ENCODE assay signal across 21 cellular contexts in genomic region chr3:67601385-67601784, GRCh38. TPM values are rescaled to one million over a fixed set of nuclear protein-coding genes. Genes with fewer than 3 reads are reported as not detected.
DNase-seq lines count a peak whose midpoint lies in the region; ATAC-seq and TF ChIP-seq lines count a peak whose summit lies in the region.
"Had no signal": no experiment of that assay in that cellular context is flagged by ENCODE, and none has a peak within 500 bp of the region (broad histone marks: within the 10 kb centered on the region; RNA-seq: fewer than 3 reads in every experiment).

No MANE protein-coding gene starts in this region.

- no peak overlapping the region for H3K4me3 Mint-ChIP-seq in CD8-positive, alpha-beta T cell
- H3K4me3 Mint-ChIP-seq in activated naive CD8-positive, alpha-beta T cell treated with anti-CD3 and anti-CD28 coated beads, Interleukin-2, amount 10 ng/mL, durations not matched to agents 7 days and 5 days, result peak overlapping the region; percentile 15
- peak overlapping the region in 8 of 10 donors; percentile 14 to 78 (median 21) for H3K4me3 Mint-ChIP-seq in naive thymus-derived CD4-positive, alpha-beta T cell
- H3K4me3 Mint-ChIP-seq: neural crest cell; stimulated activated effector memory CD8-positive, alpha-beta T cell treated with anti-CD3 and anti-CD28 coated beads, Interleukin-12 subunit alpha, Interleukin-12 subunit beta, amount 100 ng/mL, for 72 hours had no signal

- DNase-seq in CD8-positive, alpha-beta T cell, result no peak
- no peak for DNase-seq in activated naive CD8-positive, alpha-beta T cell treated with anti-CD3 and anti-CD28 coated beads, Interleukin-2, amount 10 ng/mL, durations not matched to agents 7 days and 5 days
- no peak for DNase-seq in naive thymus-derived CD4-positive, alpha-beta T cell
- no peak for DNase-seq in NCI-H2196 (lab: John Stamatoyannopoulos, UW; ENCODE audit: unreplicated experiment)
- DNase-seq: activated CD4-positive, alpha-beta T cell treated with anti-CD3 and anti-CD28 coated beads, Interleukin-2, amount 10 ng/mL, durations not matched to agents 24 days and 14 days; activated gamma-delta T cell treated with Interleukin-2 at 50 U/mL for 16 hours; activated T-cell treated with anti-CD3 and anti-CD28 coated beads for 4 hours; DMS79; islet precursor cell; NCI-H1048; NCI-H187 treated with DMSO at 0.1 percent for 48 hours; NCI-H226; SIG-M5 had no signal

- peak overlapping the region; percentile 26 for H3K27ac ChIP-seq in CD8-positive, alpha-beta T cell (ENCODE audit: low read depth, low read length)
- no peak overlapping the region for H3K27ac ChIP-seq in HEK293 (ENCODE audit: extremely low read depth, low read depth, low read length)
- peak overlapping the region; percentile 59 for H3K27ac ChIP-seq in naive thymus-derived CD4-positive, alpha-beta T cell (ENCODE audit: low read depth, low read length)
- H3K27ac ChIP-seq: KMS-11, prostate gland had no signal

- peaks cover 49% of the 10 kb centered on the region for H3K36me3 Mint-ChIP-seq in CD8-positive, alpha-beta T cell
- peaks cover 58% of the 10 kb centered on the region for H3K36me3 Mint-ChIP-seq in activated naive CD8-positive, alpha-beta T cell treated with anti-CD3 and anti-CD28 coated beads, Interleukin-2, amount 10 ng/mL, durations not matched to agents 7 days and 5 days
- peaks cover 0 to 53% (median 24%) of the 10 kb centered on the region in 5 donors for H3K36me3 Mint-ChIP-seq in naive thymus-derived CD4-positive, alpha-beta T cell

- no peaks in the 10 kb centered on the region for H3K27me3 ChIP-seq in CD8-positive, alpha-beta T cell (ENCODE audit: insufficient read depth, low read length)
- H3K27me3 ChIP-seq in naive thymus-derived CD4-positive, alpha-beta T cell (ENCODE audit: control insufficient read depth in 2 of 2, insufficient read depth in 2 of 2, low read length in 2 of 2), result no peaks in the 10 kb centered on the region

- H3K27ac Mint-ChIP-seq in CD8-positive, alpha-beta T cell, result peak overlapping the region; percentile 33
- peak overlapping the region; percentile 64 for H3K27ac Mint-ChIP-seq in activated naive CD8-positive, alpha-beta T cell treated with anti-CD3 and anti-CD28 coated beads, Interleukin-2, amount 10 ng/mL, durations not matched to agents 7 days and 5 days
- H3K27ac Mint-ChIP-seq in naive thymus-derived CD4-positive, alpha-beta T cell, result peak overlapping the region; percentile 24 to 92 (median 78)
- H3K27ac Mint-ChIP-seq: activated CD4-positive, alpha-beta T cell treated with anti-CD3 and anti-CD28 coated beads, Interleukin-2, amount 10 ng/mL, durations not matched to agents 24 days and 14 days had no signal

- POLR2A ChIA-PET in CD8-positive, alpha-beta T cell (lab: Charles Lee), result interaction anchor here (0.8 kb wide), 1 partner anchor 59 kb away, joined by 3 read pairs; no protein-coding TSS in a partner anchor
- POLR2A ChIA-PET in HEK293 (lab: Yijun Ruan, JAX), result no interaction called here
- POLR2A ChIA-PET in activated naive CD8-positive, alpha-beta T cell treated with anti-CD3 and anti-CD28 coated beads, Interleukin-2, amount 10 ng/mL, durations not matched to agents 7 days and 5 days (lab: Charles Lee), result interaction anchor here (4.3 kb wide), 1 partner anchor 54 kb away, joined by 28 read pairs; the partner anchor contains the start of gene SUCLG2
- POLR2A ChIA-PET in naive thymus-derived CD4-positive, alpha-beta T cell (lab: Charles Lee), result interaction anchor here (0.7 kb wide), 1 partner anchor 456 kb away, joined by 3 read pairs; no protein-coding TSS in a partner anchor

- H3K27me3 Mint-ChIP-seq in CD8-positive, alpha-beta T cell (ENCODE audit: low read depth), result no peaks in the 10 kb centered on the region
- no peaks in the 10 kb centered on the region for H3K27me3 Mint-ChIP-seq in activated naive CD8-positive, alpha-beta T cell treated with anti-CD3 and anti-CD28 coated beads, Interleukin-2, amount 10 ng/mL, durations not matched to agents 7 days and 5 days
- H3K27me3 Mint-ChIP-seq in naive thymus-derived CD4-positive, alpha-beta T cell, result no peaks in the 10 kb centered on the region
- H3K27me3 Mint-ChIP-seq: activated CD4-positive, alpha-beta T cell treated with anti-CD3 and anti-CD28 coated beads, Interleukin-2, amount 10 ng/mL, durations not matched to agents 24 days and 14 days had no signal

- no peaks in the 10 kb centered on the region for H3K36me3 ChIP-seq in CD8-positive, alpha-beta T cell (ENCODE audit: insufficient read depth, low read length)
- peaks cover 0 to 7% of the 10 kb centered on the region in 2 experiments; a peak in 2 of 3 replicates for H3K36me3 ChIP-seq in HEK293 (ENCODE audit: control insufficient read depth in 2 of 2, insufficient read depth in 1 of 2, low read length in 2 of 2)
- H3K36me3 ChIP-seq in naive thymus-derived CD4-positive, alpha-beta T cell (ENCODE audit: control insufficient read depth in 2 of 3, insufficient read depth in 3 of 3, low read length in 3 of 3), result peaks cover 0 to 4% (median 0%) of the 10 kb centered on the region in 3 experiments
- H3K36me3 ChIP-seq: prostate gland, thoracic aorta had no signal

- peaks cover 80% of the 10 kb centered on the region for H3K4me1 ChIP-seq in CD8-positive, alpha-beta T cell (ENCODE audit: insufficient read depth, low read length)
- no peaks in the 10 kb centered on the region for H3K4me1 ChIP-seq in HEK293 (ENCODE audit: control insufficient read depth, insufficient read depth, low read length)
- peaks cover 30 to 76% of the 10 kb centered on the region in 2 donors for H3K4me1 ChIP-seq in naive thymus-derived CD4-positive, alpha-beta T cell (ENCODE audit: control insufficient read depth in 2 of 2, insufficient read depth in 2 of 2, low read length in 2 of 2)
- H3K4me1 ChIP-seq: prostate gland had no signal

- no peaks in the 10 kb centered on the region for H3K9me3 ChIP-seq in CD8-positive, alpha-beta T cell (ENCODE audit: low read length)
- H3K9me3 ChIP-seq in HEK293 (ENCODE audit: control insufficient read depth, insufficient read depth, low read depth, low read length), result no peaks in the 10 kb centered on the region
- H3K9me3 ChIP-seq in naive thymus-derived CD4-positive, alpha-beta T cell (ENCODE audit: control insufficient read depth in 2 of 3, low read length in 3 of 3), result no peaks in the 10 kb centered on the region
- H3K9me3 ChIP-seq: prostate gland, thoracic aorta had no signal

- no peak for TF ChIP-seq CTCF in CD8-positive, alpha-beta T cell (IDR thresholded peaks at IDR 0.05)
- TF ChIP-seq CTCF in HEK293 (tag by site-specific recombination; IDR thresholded peaks at IDR 0.05), result no peak

- CTCF ChIA-PET in CD8-positive, alpha-beta T cell (lab: Charles Lee), result interaction anchor here (1.2 to 1.7 kb wide), 3 partner anchors 26 to 189 kb away, joined by 3 to 7 read pairs (median 4); no protein-coding TSS in a partner anchor
- CTCF ChIA-PET in HEK293 (lab: Yijun Ruan, JAX), result no interaction called here
- CTCF ChIA-PET in naive thymus-derived CD4-positive, alpha-beta T cell (lab: Charles Lee), result interaction anchor here (0.9 kb wide), 1 partner anchor 52 kb away, joined by 3 read pairs; no protein-coding TSS in a partner anchor

- peaks cover 88% of the 10 kb centered on the region for H3K4me1 Mint-ChIP-seq in CD8-positive, alpha-beta T cell (ENCODE audit: low read depth)
- H3K4me1 Mint-ChIP-seq in activated naive CD8-positive, alpha-beta T cell treated with anti-CD3 and anti-CD28 coated beads, Interleukin-2, amount 10 ng/mL, durations not matched to agents 7 days and 5 days, result peaks cover 64% of the 10 kb centered on the region
- peaks cover 51 to 94% (median 91%) of the 10 kb centered on the region in 7 donors for H3K4me1 Mint-ChIP-seq in naive thymus-derived CD4-positive, alpha-beta T cell

- H3K9me3 Mint-ChIP-seq in CD8-positive, alpha-beta T cell, result no peaks in the 10 kb centered on the region
- H3K9me3 Mint-ChIP-seq in activated naive CD8-positive, alpha-beta T cell treated with anti-CD3 and anti-CD28 coated beads, Interleukin-2, amount 10 ng/mL, durations not matched to agents 7 days and 5 days, result no peaks in the 10 kb centered on the region
- no peaks in the 10 kb centered on the region for H3K9me3 Mint-ChIP-seq in naive thymus-derived CD4-positive, alpha-beta T cell
- H3K9me3 Mint-ChIP-seq: activated CD4-positive, alpha-beta T cell treated with anti-CD3 and anti-CD28 coated beads, Interleukin-2, amount 10 ng/mL, durations not matched to agents 24 days and 14 days; neural crest cell; stimulated activated effector memory CD8-positive, alpha-beta T cell treated with anti-CD3 and anti-CD28 coated beads, Interleukin-12 subunit alpha, Interleukin-12 subunit beta, amount 100 ng/mL, for 72 hours had no signal

- intact Hi-C loops in CD8-positive, alpha-beta T cell (cut with DNase I, micrococcal nuclease), result loop anchor here in 1 of 2 experiments (2.0 to 5.0 kb wide), 3 partner anchors 13 to 186 kb away; no protein-coding TSS in a partner anchor
- intact Hi-C loops in naive thymus-derived CD4-positive, alpha-beta T cell (cut with micrococcal nuclease), result loop anchor here in 1 of 2 donors (5.0 kb wide), 1 partner anchor 136 kb away; no protein-coding TSS in a partner anchor

- no peak overlapping the region for H3K4me3 ChIP-seq in CD8-positive, alpha-beta T cell (ENCODE audit: low read depth, low read length)
- H3K4me3 ChIP-seq in HEK293 (ENCODE audit: low read depth, low read length), result no peak overlapping the region
- no peak overlapping the region for H3K4me3 ChIP-seq in naive thymus-derived CD4-positive, alpha-beta T cell (ENCODE audit: low read length)
- H3K4me3 ChIP-seq: prostate gland, thoracic aorta had no signal

- no peak for ATAC-seq in CD8-positive, alpha-beta T cell
- no peak for ATAC-seq in activated naive CD8-positive, alpha-beta T cell treated with anti-CD3 and anti-CD28 coated beads, Interleukin-2, amount 10 ng/mL, durations not matched to agents 7 days and 5 days (ENCODE audit: low read depth)
- ATAC-seq in naive thymus-derived CD4-positive, alpha-beta T cell, result no peak
- ATAC-seq in GM21529 (IDR thresholded peaks at IDR 0.05; ENCODE audit: unreplicated experiment), result no peak
- ATAC-seq in HG03432 (IDR thresholded peaks at IDR 0.05; ENCODE audit: unreplicated experiment), result no peak
- ATAC-seq: stimulated activated effector memory CD8-positive, alpha-beta T cell treated with anti-CD3 and anti-CD28 coated beads, Interleukin-12 subunit alpha, Interleukin-12 subunit beta, amount 100 ng/mL, for 72 hours had no signal

TF ChIP-seq in HEK293, 187 proteins besides CTCF, POLR2A, EP300 and RAD21 (continues in another document):
- no peak for TF ChIP-seq ZNF558 (tag by site-specific recombination; IDR thresholded peaks at IDR 0.05)

RNA-seq across cellular contexts. Expression of gene SUCLG2, which starts 53.0 kb away (rescaled TPM):
- 10 to 100 TPM; 39.1 to 40.9 TPM for total RNA-seq in CD8-positive, alpha-beta T cell
- 10 to 100 TPM; 64.0 to 68.2 TPM for total RNA-seq in activated naive CD8-positive, alpha-beta T cell treated with anti-CD3 and anti-CD28 coated beads, Interleukin-2, amount 10 ng/mL, durations not matched to agents 7 days and 5 days
- total RNA-seq in naive thymus-derived CD4-positive, alpha-beta T cell, result 10 to 100 TPM; 49.7 to 75.9 (median 61.4) TPM
- 10 to 100 TPM; 88.5 to 97.9 TPM for polyA plus RNA-seq in naive thymus-derived CD4-positive, alpha-beta T cell
